In genomic region chr22:47259990-47260389, GRCh38 we compare ENCODE assay signal across 32 cellular contexts.
A peak's percentile ranks its signal among the peaks of the same experiment; 100 is the strongest.
DNase-seq lines count a peak whose midpoint lies in the region; ATAC-seq, FAIRE-seq and TF ChIP-seq lines count a peak whose summit lies in the region.
"Had no signal": no experiment of that assay in that cellular context is flagged by ENCODE, and none has a peak within 500 bp of the region (broad histone marks: within the 10 kb centered on the region; RNA-seq: fewer than 3 reads in every experiment).

No MANE protein-coding gene starts in this region.

- BruUV-seq in A673 (replicated peaks; lab: Mats Ljungman, UMichigan), result no TSS peak

- intact Hi-C loops in A673 (cut with micrococcal nuclease; ENCODE audit: unreplicated experiment), result no loop called here
- intact Hi-C loops in vagina (cut with DNase I), result no loop called here

- no peak for TF ChIP-seq POLR2A in NB4 (IDR thresholded peaks at IDR 0.05; ENCODE audit: extremely low read depth, insufficient read length)
- TF ChIP-seq POLR2A in vagina (IDR thresholded peaks at IDR 0.05), result no peak

- H3K4me1 ChIP-seq in A673 (ENCODE audit: insufficient read depth, low read length, poor library complexity, severe bottlenecking) (no peaks in the 10 kb centered on the region), vagina (no peaks in the 10 kb centered on the region)
- H3K4me1 ChIP-seq: adrenal gland, BE2C, body of pancreas, gastrocnemius medialis had no signal

- H3K27me3 ChIP-seq in A673 (replicated peaks; ENCODE audit: insufficient read depth, low read depth, low read length, poor library complexity), result peaks cover 9% of the 10 kb centered on the region
- H3K27me3 ChIP-seq in vagina, result no peaks in the 10 kb centered on the region
- H3K27me3 ChIP-seq: BE2C, body of pancreas, MG63 had no signal

- CTCF ChIA-PET in A673 (lab: Charles Lee), result no interaction called here

- no peak overlapping the region for H3K9ac ChIP-seq in SK-N-MC (ENCODE audit: insufficient read length)

- no peak for ATAC-seq in HG02798 (IDR thresholded peaks at IDR 0.05; ENCODE audit: poor library complexity, unreplicated experiment)
- ATAC-seq: body of pancreas, gastrocnemius medialis, GM12878, right cardiac atrium, WTC11 had no signal

- no peak overlapping the region for H3K27ac ChIP-seq in A673 (ENCODE audit: low read depth, low read length, poor library complexity, severe bottlenecking)
- no peak overlapping the region for H3K27ac ChIP-seq in SK-N-MC
- no peak overlapping the region for H3K27ac ChIP-seq in vagina
- H3K27ac ChIP-seq: adrenal gland, body of pancreas, gastrocnemius medialis had no signal

- H3K9me3 ChIP-seq in A673 (ENCODE audit: low read depth, low read length, poor library complexity, severe bottlenecking), result no peaks in the 10 kb centered on the region
- no peaks in the 10 kb centered on the region for H3K9me3 ChIP-seq in SK-N-MC (ENCODE audit: low read depth, low read length)
- no peaks in the 10 kb centered on the region for H3K9me3 ChIP-seq in vagina
- H3K9me3 ChIP-seq: adrenal gland, BE2C, body of pancreas, gastrocnemius medialis, MG63 had no signal

- FAIRE-seq in RCC 7860 (lab: Jason Lieb, UNC), result no peak
- FAIRE-seq: GM12878 had no signal

- POLR2A ChIA-PET in A673 (lab: Charles Lee; ENCODE audit: low non-redundant PET), result no interaction called here

- no peak overlapping the region for H3K4me3 ChIP-seq in A673 (ENCODE audit: low read depth, low read length, poor library complexity, severe bottlenecking)
- H3K4me3 ChIP-seq in NB4 (ENCODE audit: low read depth, low read length), result no peak overlapping the region
- H3K4me3 ChIP-seq in SK-N-MC, result no peak overlapping the region
- H3K4me3 ChIP-seq in vagina, result no peak overlapping the region
- H3K4me3 ChIP-seq: adrenal gland, body of pancreas, gastrocnemius medialis, GM12878, MG63 had no signal

- H3K36me3 ChIP-seq in A673 (ENCODE audit: insufficient read depth, low read length, poor library complexity, severe bottlenecking), result no peaks in the 10 kb centered on the region
- H3K36me3 ChIP-seq in SK-N-MC (ENCODE audit: insufficient read depth, low read length), result no peaks in the 10 kb centered on the region
- no peaks in the 10 kb centered on the region for H3K36me3 ChIP-seq in vagina
- H3K36me3 ChIP-seq: adrenal gland, BE2C, gastrocnemius medialis, MG63 had no signal

- TF ChIP-seq CTCF in A673 (conservative IDR thresholded peaks at IDR 0.05; ENCODE audit: low read depth, low read length) (no peak), NB4 (IDR thresholded peaks at IDR 0.05; ENCODE audit: low read depth, low read length) (no peak), vagina (IDR thresholded peaks at IDR 0.05) (no peak)

- peak; percentile 15 for DNase-seq in A673 (ENCODE audit: low spot score)
- DNase-seq in ELR (ENCODE audit: low read depth), result peak; percentile 2
- peak; percentile 22 for DNase-seq in NB4 (ENCODE audit: low read depth)
- DNase-seq in SK-N-MC (ENCODE audit: low read depth, low spot score), result peak; percentile 2
- no peak for DNase-seq in vagina (ENCODE audit: extremely low spot score in 2 of 2)
- no peak for DNase-seq in RCC 7860 (ENCODE audit: low spot score)
- no peak for DNase-seq in Kasumi-1 (lab: John Stamatoyannopoulos, UW)
- DNase-seq: ACHN; activated CD4-positive, alpha-beta T cell treated with anti-CD3 and anti-CD28 coated beads, Interleukin-2, amount 10 ng/mL, durations not matched to agents 7 days and 5 days; activated naive CD4-positive, alpha-beta T cell treated with anti-CD3 and anti-CD28 coated beads for 36 hours; activated T-cell treated with anti-CD3 and anti-CD28 coated beads, Interleukin-2, amount 50 U/mL, for 48 hours; BE2C; body of pancreas; COR-L47; dermis blood vessel endothelial cell; gastrocnemius medialis; HCEC 1CT; mammary epithelial cell; MG63; NCI-H146; NCI-H526; posterior cingulate gyrus; right cardiac atrium; Right ventricle myocardium superior; stimulated activated CD4-positive, alpha-beta T cell treated with anti-CD3 and anti-CD28 coated beads, Interleukin-12 subunit alpha, Interleukin-12 subunit beta, amount 100 ng/mL, for 4 hours; stimulated activated CD4-positive, alpha-beta T cell treated with anti-CD3 and anti-CD28 coated beads, Interleukin-4, amount 100 ng/mL, for 1 hour; T1000; trophoblast cell had no signal

Comparison
In these comparisons a context has a peak if more than half of its experiments do, and no peak if none do; other contexts are left out.
1. DNase-seq: peak in A673 (single experiment), ELR (single experiment), NB4 (single experiment) and SK-N-MC (single experiment); none in vagina (0 of 2), RCC 7860 (single experiment) and Kasumi-1 (0 of 2).